8 cellular contexts compared by ENCODE assay signal in genomic region chr20:9978395-9979004, GRCh38. TPM values are rescaled to one million over a fixed set of nuclear protein-coding genes. Genes with fewer than 3 reads are reported as not detected.
A peak's percentile ranks its signal among the peaks of the same experiment; 100 is the strongest.
DNase-seq lines count a peak whose midpoint lies in the region; ATAC-seq lines count a peak whose summit lies in the region.

No MANE protein-coding gene starts in this region.

- no peak overlapping the region for H3K27ac Mint-ChIP-seq in activated naive CD4-positive, alpha-beta T cell treated with anti-CD3 and anti-CD28 coated beads, Interleukin-2, amount 50 U/mL, for 72 hours
- no peak overlapping the region for H3K27ac Mint-ChIP-seq in activated T-helper 2 cell treated with anti-CD3 and anti-CD28 coated beads, Interferon-gamma antibody, Interleukin-2, Interleukin-4, amounts not matched to agents 10 μg/mL and 5 μg/mL and 100 μg/mL, durations not matched to agents 14 hours and 24 hours and 36 hours

- H3K27me3 Mint-ChIP-seq in activated T-helper 2 cell treated with anti-CD3 and anti-CD28 coated beads, Interferon-gamma antibody, Interleukin-2, Interleukin-4, amounts not matched to agents 10 μg/mL and 5 μg/mL and 100 μg/mL, durations not matched to agents 14 hours and 24 hours and 36 hours (ENCODE audit: low read depth) = peaks cover 9% of the 10 kb centered on the region

- H3K4me3 Mint-ChIP-seq in activated T-helper 2 cell treated with anti-CD3 and anti-CD28 coated beads, Interferon-gamma antibody, Interleukin-2, Interleukin-4, amounts not matched to agents 10 μg/mL and 5 μg/mL and 100 μg/mL, durations not matched to agents 14 hours and 24 hours and 36 hours (ENCODE audit: low read depth) = no peak overlapping the region

- H3K9me3 Mint-ChIP-seq in activated naive CD4-positive, alpha-beta T cell treated with anti-CD3 and anti-CD28 coated beads, Interleukin-2, amount 50 U/mL, for 72 hours = no peaks in the 10 kb centered on the region
- no peaks in the 10 kb centered on the region for H3K9me3 Mint-ChIP-seq in activated T-helper 2 cell treated with anti-CD3 and anti-CD28 coated beads, Interferon-gamma antibody, Interleukin-2, Interleukin-4, amounts not matched to agents 10 μg/mL and 5 μg/mL and 100 μg/mL, durations not matched to agents 14 hours and 24 hours and 36 hours

- peak; percentile 93 to 96 for ATAC-seq in activated naive CD4-positive, alpha-beta T cell treated with anti-CD3 and anti-CD28 coated beads, Interleukin-2, amount 50 U/mL, for 72 hours
- ATAC-seq in GM21717 (IDR thresholded peaks at IDR 0.05; ENCODE audit: unreplicated experiment) = peak; percentile 97

- DNase-seq in activated naive CD4-positive, alpha-beta T cell treated with anti-CD3 and anti-CD28 coated beads, Interleukin-2, amount 50 U/mL, for 72 hours (ENCODE audit: low spot score in 2 of 2) = peak in 1 of 2 donors; percentile 28
- DNase-seq in activated naive CD4-positive, alpha-beta T cell treated with anti-CD3 and anti-CD28 coated beads, Interleukin-2, amount 50 U/mL, for 16 hours = no peak
- DNase-seq in HT1080 (ENCODE audit: low read depth) = peak; percentile 91
- peak; percentile 63 for DNase-seq in NCI-H774 (lab: John Stamatoyannopoulos, UW)
- peak; percentile 20 for DNase-seq in activated T-helper 2 cell treated with anti-CD3 and anti-CD28 coated beads, Interferon-gamma antibody, Interleukin-2, Interleukin-4, amounts not matched to agents 10 μg/mL and 5 μg/mL and 100 μg/mL, durations not matched to agents 14 hours and 24 hours and 36 hours (ENCODE audit: low spot score)
- peak; percentile 80 for DNase-seq in globus pallidus (ENCODE audit: low spot score)
- peak; percentile 94 for DNase-seq in pons (ENCODE audit: low spot score)

- intact Hi-C loops in activated T-helper 2 cell treated with anti-CD3 and anti-CD28 coated beads, Interferon-gamma antibody, Interleukin-2, Interleukin-4, amounts not matched to agents 10 μg/mL and 5 μg/mL and 100 μg/mL, durations not matched to agents 14 hours and 24 hours and 36 hours (cut with micrococcal nuclease) = loop anchor here (1.0 to 10.0 kb wide), 7 partner anchors 194 to 696 kb away; partner anchors contain the start of gene JAG1

- no peaks in the 10 kb centered on the region for H3K36me3 Mint-ChIP-seq in activated naive CD4-positive, alpha-beta T cell treated with anti-CD3 and anti-CD28 coated beads, Interleukin-2, amount 50 U/mL, for 72 hours
- no peaks in the 10 kb centered on the region for H3K36me3 Mint-ChIP-seq in activated T-helper 2 cell treated with anti-CD3 and anti-CD28 coated beads, Interferon-gamma antibody, Interleukin-2, Interleukin-4, amounts not matched to agents 10 μg/mL and 5 μg/mL and 100 μg/mL, durations not matched to agents 14 hours and 24 hours and 36 hours (ENCODE audit: low read depth)

- peaks cover 6% of the 10 kb centered on the region for H3K4me1 Mint-ChIP-seq in activated T-helper 2 cell treated with anti-CD3 and anti-CD28 coated beads, Interferon-gamma antibody, Interleukin-2, Interleukin-4, amounts not matched to agents 10 μg/mL and 5 μg/mL and 100 μg/mL, durations not matched to agents 14 hours and 24 hours and 36 hours (ENCODE audit: low read depth)

RNA-seq across cellular contexts. Expression of gene ANKEF1, which starts 56.3 kb away (rescaled TPM):
- total RNA-seq in activated naive CD4-positive, alpha-beta T cell treated with anti-CD3 and anti-CD28 coated beads, Interleukin-2, amount 50 U/mL, for 72 hours = 1 to 10 TPM; 1.0 to 1.8 TPM
- 4.3 and 7.4 TPM in 2 replicates for total RNA-seq in HT1080 (2014; rRNA removed; shearing (Covaris generic))
- polyA plus RNA-seq in HT1080 (2015; cell fraction: cytosol; rRNA removed) = 4.6 and 4.7 TPM in 2 replicates
- 3.6 and 3.8 TPM in 2 replicates for polyA plus RNA-seq in HT1080 (2015; cell fraction: nucleus; rRNA removed)
- 0.25 and 0.39 TPM in 2 replicates for total RNA-seq in activated T-helper 2 cell treated with anti-CD3 and anti-CD28 coated beads, Interferon-gamma antibody, Interleukin-2, Interleukin-4, amounts not matched to agents 10 μg/mL and 5 μg/mL and 100 μg/mL, durations not matched to agents 14 hours and 24 hours and 36 hours
